19 cellular contexts compared by ENCODE assay signal in the genomic region with DNA sequence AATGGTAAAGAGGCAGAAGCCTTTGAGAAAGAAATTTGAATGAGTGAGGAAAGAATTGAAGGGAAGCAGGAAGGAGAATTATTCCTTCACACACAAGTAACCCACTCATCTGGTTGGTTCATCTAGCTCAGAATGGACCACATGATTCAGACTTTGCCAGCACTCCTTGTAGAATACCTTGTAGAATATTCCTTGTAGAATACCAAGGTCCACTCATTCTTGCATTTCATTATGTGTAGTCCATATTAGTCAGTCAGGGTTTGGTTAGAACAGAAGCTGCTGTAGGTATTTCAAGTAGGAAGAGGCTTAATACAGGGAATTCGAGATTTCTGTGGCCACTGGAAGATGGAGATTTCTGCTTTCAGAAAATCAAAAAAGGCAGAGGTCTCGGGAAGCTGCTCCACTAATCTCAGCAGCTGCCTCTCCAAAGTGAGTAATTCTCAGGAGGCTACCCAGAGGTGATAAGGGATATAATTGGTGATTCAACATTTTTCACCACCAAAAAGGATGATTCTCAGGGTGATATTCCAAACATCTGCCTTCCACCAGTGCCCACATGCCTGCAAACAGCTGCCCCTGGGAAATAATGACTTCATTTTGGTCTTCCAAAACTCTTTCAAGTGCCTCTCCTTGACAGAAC.
"Had no signal": no experiment of that assay in that cellular context is flagged by ENCODE, and none has a peak within 500 bp of the region (broad histone marks: within the 10 kb centered on the region; RNA-seq: fewer than 3 reads in every experiment).

No MANE protein-coding gene starts in this region.

- H3K4me3 Mint-ChIP-seq: activated CD4-positive, alpha-beta memory T cell treated with anti-CD3 and anti-CD28 coated beads for 36 hours; activated naive CD4-positive, alpha-beta T cell treated with anti-CD3 and anti-CD28 coated beads for 36 hours; activated naive CD8-positive, alpha-beta T cell treated with anti-CD3 and anti-CD28 coated beads, Interleukin-2, amount 10 ng/mL, durations not matched to agents 7 days and 5 days; activated T-cell treated with anti-CD3 and anti-CD28 coated beads, Interleukin-2, amount 50 U/mL, for 72 hours; natural killer cell; stimulated activated naive CD8-positive, alpha-beta T cell treated with anti-CD3 and anti-CD28 coated beads, Interleukin-15, Interleukin-2, amounts not matched to agents 100 ng/mL and 50 ng/mL, for 24 hours had no signal

- H3K27me3 ChIP-seq: cardiac muscle cell, tibial artery had no signal

- H3K36me3 ChIP-seq: cardiac muscle cell, tibial artery had no signal

- H3K9me3 ChIP-seq: tibial artery had no signal

- FAIRE-seq: endometrium had no signal

- H3K27ac ChIP-seq: cardiac muscle cell, tibial artery had no signal

- H3K4me1 ChIP-seq: tibial artery had no signal

- H3K27ac Mint-ChIP-seq: activated CD4-positive, alpha-beta memory T cell treated with anti-CD3 and anti-CD28 coated beads for 36 hours; activated naive CD4-positive, alpha-beta T cell treated with anti-CD3 and anti-CD28 coated beads for 36 hours; activated naive CD8-positive, alpha-beta T cell treated with anti-CD3 and anti-CD28 coated beads, Interleukin-2, amount 10 ng/mL, durations not matched to agents 7 days and 5 days; activated T-cell treated with anti-CD3 and anti-CD28 coated beads, Interleukin-2, amount 50 U/mL, for 72 hours; natural killer cell; progenitor cell of endocrine pancreas; stimulated activated naive CD8-positive, alpha-beta T cell treated with anti-CD3 and anti-CD28 coated beads, Interleukin-15, Interleukin-2, amounts not matched to agents 100 ng/mL and 50 ng/mL, for 24 hours had no signal

- H3K9me3 Mint-ChIP-seq: activated CD4-positive, alpha-beta memory T cell treated with anti-CD3 and anti-CD28 coated beads for 36 hours; activated naive CD4-positive, alpha-beta T cell treated with anti-CD3 and anti-CD28 coated beads for 36 hours; activated naive CD8-positive, alpha-beta T cell treated with anti-CD3 and anti-CD28 coated beads, Interleukin-2, amount 10 ng/mL, durations not matched to agents 7 days and 5 days; activated T-cell treated with anti-CD3 and anti-CD28 coated beads, Interleukin-2, amount 50 U/mL, for 72 hours; natural killer cell; stimulated activated naive CD8-positive, alpha-beta T cell treated with anti-CD3 and anti-CD28 coated beads, Interleukin-15, Interleukin-2, amounts not matched to agents 100 ng/mL and 50 ng/mL, for 24 hours had no signal

- H3K4me3 ChIP-seq: cardiac muscle cell, tibial artery had no signal

- H3K4me1 Mint-ChIP-seq: activated naive CD8-positive, alpha-beta T cell treated with anti-CD3 and anti-CD28 coated beads, Interleukin-2, amount 10 ng/mL, durations not matched to agents 7 days and 5 days; natural killer cell had no signal

- H3K36me3 Mint-ChIP-seq: activated CD4-positive, alpha-beta memory T cell treated with anti-CD3 and anti-CD28 coated beads for 36 hours; activated naive CD8-positive, alpha-beta T cell treated with anti-CD3 and anti-CD28 coated beads, Interleukin-2, amount 10 ng/mL, durations not matched to agents 7 days and 5 days; natural killer cell had no signal

- DNase-seq: activated CD4-positive, alpha-beta memory T cell treated with anti-CD3 and anti-CD28 coated beads for 36 hours; activated CD4-positive, alpha-beta T cell treated with anti-CD3 and anti-CD28 coated beads for 48 hours; activated effector memory CD4-positive, alpha-beta T cell treated with Interleukin-2 at 50 U/mL for 16 hours; activated naive CD4-positive, alpha-beta T cell treated with anti-CD3 and anti-CD28 coated beads for 36 hours; activated naive CD8-positive, alpha-beta T cell treated with anti-CD3 and anti-CD28 coated beads, Interleukin-2, amount 10 ng/mL, durations not matched to agents 7 days and 5 days; activated T-cell treated with anti-CD3 and anti-CD28 coated beads, Interleukin-2, amount 50 U/mL, for 72 hours; amniotic stem cell; effector CD4-positive, alpha-beta T cell; kidney; midbrain; natural killer cell; retina; stimulated activated CD4-positive, alpha-beta T cell treated with anti-CD3 and anti-CD28 coated beads, Interleukin-1b, Interleukin-23, amount 100 ng/mL, for 48 hours; substantia nigra; tibial artery had no signal

- H3K27me3 Mint-ChIP-seq: activated naive CD8-positive, alpha-beta T cell treated with anti-CD3 and anti-CD28 coated beads, Interleukin-2, amount 10 ng/mL, durations not matched to agents 7 days and 5 days; progenitor cell of endocrine pancreas had no signal
